In the genomic region with DNA sequence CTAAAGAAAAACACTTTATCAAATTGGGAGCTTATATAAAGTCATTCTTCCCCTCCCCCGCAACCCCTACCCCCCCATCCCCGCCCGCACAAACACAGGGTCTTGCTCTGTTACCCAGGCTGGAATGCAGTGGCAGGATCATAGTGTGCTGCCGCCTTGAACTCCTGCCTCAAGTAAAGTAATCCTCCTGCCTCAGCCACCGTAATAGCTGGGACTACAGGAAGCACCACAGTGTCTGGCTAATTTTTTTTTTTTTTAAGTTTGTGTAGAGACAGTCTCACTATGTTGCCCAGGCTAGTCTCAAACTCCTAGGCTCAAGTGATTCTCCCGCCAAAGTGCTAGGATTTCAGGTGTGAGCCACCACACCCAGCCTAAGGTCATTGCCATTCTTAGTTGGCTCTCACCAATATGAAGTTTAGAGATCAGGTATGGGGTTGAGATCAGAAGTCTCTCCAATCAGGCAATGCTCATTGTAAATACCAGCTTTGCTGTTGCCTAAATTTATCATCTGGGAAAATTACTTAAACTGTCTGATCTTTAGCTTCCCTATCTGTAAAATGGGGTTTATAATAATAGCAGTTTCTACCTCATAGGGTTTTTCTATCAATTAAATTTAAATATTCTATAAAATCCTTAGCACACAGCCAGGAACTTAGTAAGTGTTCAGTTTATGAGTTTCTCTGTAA, we compare ENCODE assay signal across 1 cellular context.
TF ChIP-seq lines count a peak whose summit lies in the region.

No MANE protein-coding gene starts in this region.

TF ChIP-seq in GM23338, 12 proteins besides CTCF, POLR2A, EP300 and RAD21 (continued from another document):
- no peak for TF ChIP-seq EZH2phosphoT487 (IDR thresholded peaks at IDR 0.05; ENCODE audit: unreplicated experiment)
- TF ChIP-seq EZH2 (IDR thresholded peaks at IDR 0.05; ENCODE audit: low read depth, unreplicated experiment): no peak
- TF ChIP-seq POLR2AphosphoS5 (IDR thresholded peaks at IDR 0.05; ENCODE audit: low read depth): no peak
- TF ChIP-seq, protein P1, sequence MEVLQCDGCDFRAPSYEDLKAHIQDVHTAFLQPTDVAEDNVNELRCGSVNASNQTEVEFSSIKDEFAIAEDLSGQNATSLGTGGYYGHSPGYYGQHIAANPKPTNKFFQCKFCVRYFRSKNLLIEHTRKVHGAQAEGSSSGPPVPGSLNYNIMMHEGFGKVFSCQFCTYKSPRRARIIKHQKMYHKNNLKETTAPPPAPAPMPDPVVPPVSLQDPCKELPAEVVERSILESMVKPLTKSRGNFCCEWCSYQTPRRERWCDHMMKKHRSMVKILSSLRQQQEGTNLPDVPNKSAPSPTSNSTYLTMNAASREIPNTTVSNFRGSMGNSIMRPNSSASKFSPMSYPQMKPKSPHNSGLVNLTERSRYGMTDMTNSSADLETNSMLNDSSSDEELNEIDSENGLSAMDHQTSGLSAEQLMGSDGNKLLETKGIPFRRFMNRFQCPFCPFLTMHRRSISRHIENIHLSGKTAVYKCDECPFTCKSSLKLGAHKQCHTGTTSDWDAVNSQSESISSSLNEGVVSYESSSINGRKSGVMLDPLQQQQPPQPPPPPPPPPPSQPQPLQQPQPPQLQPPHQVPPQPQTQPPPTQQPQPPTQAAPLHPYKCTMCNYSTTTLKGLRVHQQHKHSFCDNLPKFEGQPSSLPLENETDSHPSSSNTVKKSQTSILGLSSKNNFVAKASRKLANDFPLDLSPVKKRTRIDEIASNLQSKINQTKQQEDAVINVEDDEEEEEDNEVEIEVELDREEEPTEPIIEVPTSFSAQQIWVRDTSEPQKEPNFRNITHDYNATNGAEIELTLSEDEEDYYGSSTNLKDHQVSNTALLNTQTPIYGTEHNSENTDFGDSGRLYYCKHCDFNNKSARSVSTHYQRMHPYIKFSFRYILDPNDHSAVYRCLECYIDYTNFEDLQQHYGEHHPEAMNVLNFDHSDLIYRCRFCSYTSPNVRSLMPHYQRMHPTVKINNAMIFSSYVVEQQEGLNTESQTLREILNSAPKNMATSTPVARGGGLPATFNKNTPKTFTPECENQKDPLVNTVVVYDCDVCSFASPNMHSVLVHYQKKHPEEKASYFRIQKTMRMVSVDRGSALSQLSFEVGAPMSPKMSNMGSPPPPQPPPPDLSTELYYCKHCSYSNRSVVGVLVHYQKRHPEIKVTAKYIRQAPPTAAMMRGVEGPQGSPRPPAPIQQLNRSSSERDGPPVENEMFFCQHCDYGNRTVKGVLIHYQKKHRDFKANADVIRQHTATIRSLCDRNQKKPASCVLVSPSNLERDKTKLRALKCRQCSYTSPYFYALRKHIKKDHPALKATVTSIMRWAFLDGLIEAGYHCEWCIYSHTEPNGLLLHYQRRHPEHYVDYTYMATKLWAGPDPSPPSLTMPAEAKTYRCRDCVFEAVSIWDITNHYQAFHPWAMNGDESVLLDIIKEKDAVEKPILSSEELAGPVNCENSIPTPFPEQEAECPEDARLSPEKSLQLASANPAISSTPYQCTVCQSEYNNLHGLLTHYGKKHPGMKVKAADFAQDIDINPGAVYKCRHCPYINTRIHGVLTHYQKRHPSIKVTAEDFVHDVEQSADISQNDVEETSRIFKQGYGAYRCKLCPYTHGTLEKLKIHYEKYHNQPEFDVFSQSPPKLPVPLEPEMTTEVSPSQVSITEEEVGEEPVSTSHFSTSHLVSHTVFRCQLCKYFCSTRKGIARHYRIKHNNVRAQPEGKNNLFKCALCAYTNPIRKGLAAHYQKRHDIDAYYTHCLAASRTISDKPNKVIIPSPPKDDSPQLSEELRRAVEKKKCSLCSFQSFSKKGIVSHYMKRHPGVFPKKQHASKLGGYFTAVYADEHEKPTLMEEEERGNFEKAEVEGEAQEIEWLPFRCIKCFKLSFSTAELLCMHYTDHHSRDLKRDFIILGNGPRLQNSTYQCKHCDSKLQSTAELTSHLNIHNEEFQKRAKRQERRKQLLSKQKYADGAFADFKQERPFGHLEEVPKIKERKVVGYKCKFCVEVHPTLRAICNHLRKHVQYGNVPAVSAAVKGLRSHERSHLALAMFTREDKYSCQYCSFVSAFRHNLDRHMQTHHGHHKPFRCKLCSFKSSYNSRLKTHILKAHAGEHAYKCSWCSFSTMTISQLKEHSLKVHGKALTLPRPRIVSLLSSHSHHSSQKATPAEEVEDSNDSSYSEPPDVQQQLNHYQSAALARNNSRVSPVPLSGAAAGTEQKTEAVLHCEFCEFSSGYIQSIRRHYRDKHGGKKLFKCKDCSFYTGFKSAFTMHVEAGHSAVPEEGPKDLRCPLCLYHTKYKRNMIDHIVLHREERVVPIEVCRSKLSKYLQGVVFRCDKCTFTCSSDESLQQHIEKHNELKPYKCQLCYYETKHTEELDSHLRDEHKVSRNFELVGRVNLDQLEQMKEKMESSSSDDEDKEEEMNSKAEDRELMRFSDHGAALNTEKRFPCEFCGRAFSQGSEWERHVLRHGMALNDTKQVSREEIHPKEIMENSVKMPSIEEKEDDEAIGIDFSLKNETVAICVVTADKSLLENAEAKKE (CRISPR knock-in tag; IDR thresholded peaks at IDR 0.05): no peak
